In the genomic region with DNA sequence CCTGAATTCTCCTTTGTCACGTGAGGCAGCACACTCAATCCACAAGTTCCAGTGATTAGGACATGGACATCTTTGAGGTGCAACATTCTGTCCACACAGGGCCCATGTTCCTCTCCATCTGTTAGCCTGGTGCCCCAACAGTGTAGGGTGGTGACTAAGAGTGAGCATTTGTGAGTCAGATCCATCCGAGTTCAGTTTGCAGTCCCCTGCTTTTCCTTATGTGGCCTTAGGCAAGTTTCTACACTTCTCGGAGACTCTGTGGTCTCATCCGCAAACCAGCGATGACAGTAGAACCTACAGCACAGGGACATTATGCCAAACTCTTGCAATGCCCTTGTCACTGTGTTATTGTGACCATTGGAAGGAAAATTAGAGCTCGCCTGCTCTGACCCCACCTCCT, we compare ENCODE assay signal across 33 cellular contexts.
"Had no signal": no experiment of that assay in that cellular context is flagged by ENCODE, and none has a peak within 500 bp of the region (broad histone marks: within the 10 kb centered on the region; RNA-seq: fewer than 3 reads in every experiment).

No MANE protein-coding gene starts in this region.

- DNase-seq: activated B cell treated with CpG ODN at 0.5 μM for 24 hours; activated CD4-positive, alpha-beta memory T cell treated with anti-CD3 and anti-CD28 coated beads for 36 hours; activated CD4-positive, alpha-beta T cell treated with anti-CD3 and anti-CD28 coated beads for 4 hours; activated CD4-positive, alpha-beta T cell treated with anti-CD3 and anti-CD28 coated beads, Interleukin-2, amount 50 U/mL, for 1 hour; activated CD4-positive, CD25-positive, alpha-beta regulatory T cell treated with anti-CD3 and anti-CD28 coated beads, Interleukin-2, amount 50 U/mL, for 72 hours; activated CD8-positive, alpha-beta memory T cell treated with anti-CD3 and anti-CD28 coated beads, Interleukin-2, amount 50 U/mL, for 4 hours; activated gamma-delta T cell treated with Interleukin-2 at 50 U/mL for 16 hours; activated naive CD4-positive, alpha-beta T cell treated with anti-CD3 and anti-CD28 coated beads for 36 hours; activated T-cell treated with anti-CD3 and anti-CD28 coated beads for 4 hours; activated T-cell treated with anti-CD3 and anti-CD28 coated beads, Interleukin-2, amount 50 U/mL, for 4 hours; adrenal gland; body of pancreas; caudate nucleus; cerebellar nuclear complex; MG63; NCI-H1048; NCI-H1105 treated with DMSO at 0.1 percent for 48 hours; NCI-H1436; NCI-H1694; NCI-H1930; NCI-H2081 treated with DMSO at 0.1 percent for 48 hours; NCI-H345; NCI-H524 treated with DMSO at 0.1 percent for 48 hours; PC-3; Peyer's patch; SHP77; SJCRH30; SK-N-SH had no signal

- H3K4me3 Mint-ChIP-seq: activated B cell treated with CpG ODN at 0.5 μM for 24 hours; activated CD4-positive, alpha-beta memory T cell treated with anti-CD3 and anti-CD28 coated beads for 36 hours; activated naive CD4-positive, alpha-beta T cell treated with anti-CD3 and anti-CD28 coated beads for 36 hours; activated T-cell treated with anti-CD3 and anti-CD28 coated beads, Interleukin-2, amount 50 U/mL, for 4 hours; activated T-helper 1 cell treated with anti-CD3 and anti-CD28 coated beads, Interleukin-12 subunit alpha, Interleukin-12 subunit beta, Interleukin-2, Interleukin-4 antibody, amounts not matched to agents 30 ng/mL and 10 ng/mL and 1 ng/mL, durations not matched to agents 14 hours and 24 hours and 36 hours; T-helper 1 cell treated with Interleukin-12 subunit alpha and Interleukin-12 subunit beta and Interleukin-4 antibody, amounts not matched to agents 30 μg/mL and 1 μg/mL, for 36 hours; T-helper 2 cell treated with Interferon-gamma antibody and Interleukin-4, amounts not matched to agents 5 μg/mL and 100 μg/mL, for 36 hours had no signal

- H3K4me1 Mint-ChIP-seq: activated B cell treated with CpG ODN at 0.5 μM for 24 hours had no signal

- H3K27ac Mint-ChIP-seq: activated B cell treated with CpG ODN at 0.5 μM for 24 hours; activated CD4-positive, alpha-beta memory T cell treated with anti-CD3 and anti-CD28 coated beads for 36 hours; activated naive CD4-positive, alpha-beta T cell treated with anti-CD3 and anti-CD28 coated beads for 36 hours; activated naive CD4-positive, alpha-beta T cell treated with anti-CD3 and anti-CD28 coated beads, Interleukin-2, amount 50 U/mL, for 72 hours; activated T-helper 1 cell treated with anti-CD3 and anti-CD28 coated beads, Interleukin-12 subunit alpha, Interleukin-12 subunit beta, Interleukin-2, Interleukin-4 antibody, amounts not matched to agents 30 ng/mL and 10 ng/mL and 1 ng/mL, durations not matched to agents 14 hours and 24 hours and 36 hours; T-helper 1 cell treated with Interleukin-12 subunit alpha and Interleukin-12 subunit beta and Interleukin-4 antibody, amounts not matched to agents 30 μg/mL and 1 μg/mL, for 36 hours; T-helper 2 cell treated with Interferon-gamma antibody and Interleukin-4, amounts not matched to agents 5 μg/mL and 100 μg/mL, for 36 hours had no signal

- H3K9ac ChIP-seq: SK-N-SH had no signal

- H3K27me3 ChIP-seq: adrenal gland, Peyer's patch had no signal

- H3K27ac ChIP-seq: adrenal gland, body of pancreas, Peyer's patch, SJCRH30, VCaP had no signal

- H3K36me3 ChIP-seq: adrenal gland, MG63, Peyer's patch, SJCRH30 had no signal

- H3K27me3 Mint-ChIP-seq: activated B cell treated with CpG ODN at 0.5 μM for 24 hours; activated CD4-positive, alpha-beta memory T cell treated with anti-CD3 and anti-CD28 coated beads for 36 hours had no signal

- H3K9me3 Mint-ChIP-seq: activated B cell treated with CpG ODN at 0.5 μM for 24 hours; activated CD4-positive, alpha-beta memory T cell treated with anti-CD3 and anti-CD28 coated beads for 36 hours; activated naive CD4-positive, alpha-beta T cell treated with anti-CD3 and anti-CD28 coated beads for 36 hours; activated T-cell treated with anti-CD3 and anti-CD28 coated beads, Interleukin-2, amount 50 U/mL, for 4 hours; T-helper 1 cell treated with Interleukin-12 subunit alpha and Interleukin-12 subunit beta and Interleukin-4 antibody, amounts not matched to agents 30 μg/mL and 1 μg/mL, for 36 hours; T-helper 2 cell treated with Interferon-gamma antibody and Interleukin-4, amounts not matched to agents 5 μg/mL and 100 μg/mL, for 36 hours had no signal

- H3K9me3 ChIP-seq: adrenal gland, body of pancreas, MG63, Peyer's patch, SJCRH30, SK-N-SH had no signal

- ATAC-seq: activated naive CD4-positive, alpha-beta T cell treated with anti-CD3 and anti-CD28 coated beads, Interleukin-2, amount 50 U/mL, for 72 hours; activated T-cell treated with anti-CD3 and anti-CD28 coated beads, Interleukin-2, amount 50 U/mL, for 4 hours; body of pancreas; PC-3 had no signal

- H3K4me1 ChIP-seq: adrenal gland, body of pancreas, Peyer's patch, SJCRH30 had no signal

- H3K4me3 ChIP-seq: adrenal gland, body of pancreas, MG63, Peyer's patch, SJCRH30 had no signal

- H3K36me3 Mint-ChIP-seq: activated CD4-positive, alpha-beta memory T cell treated with anti-CD3 and anti-CD28 coated beads for 36 hours; activated naive CD4-positive, alpha-beta T cell treated with anti-CD3 and anti-CD28 coated beads, Interleukin-2, amount 50 U/mL, for 72 hours had no signal

- H3K4me2 ChIP-seq: SK-N-SH had no signal
